27 cellular contexts compared by ENCODE assay signal in the genomic region with DNA sequence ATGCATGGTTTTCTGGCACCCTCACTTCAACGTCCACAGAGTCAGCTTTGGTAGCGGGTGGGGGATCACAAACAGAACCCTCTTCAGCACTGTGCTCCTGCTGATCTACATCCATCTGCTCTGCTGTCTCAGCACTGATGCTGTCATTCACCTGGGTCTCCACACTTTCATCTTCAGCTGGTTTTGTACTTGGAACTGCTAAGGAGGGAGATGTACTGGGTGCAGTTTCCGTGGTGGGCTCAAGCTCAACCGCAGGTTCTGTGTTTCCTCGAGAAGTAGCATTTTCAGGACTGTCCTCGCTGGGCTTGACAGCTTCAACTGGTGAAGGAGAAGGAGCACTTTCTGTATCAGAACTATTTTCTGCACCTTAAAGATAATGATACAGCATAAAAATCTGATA.
"Had no signal": no experiment of that assay in that cellular context is flagged by ENCODE, and none has a peak within 500 bp of the region (broad histone marks: within the 10 kb centered on the region; RNA-seq: fewer than 3 reads in every experiment).

No MANE protein-coding gene starts in this region.

- H3K27me3 Mint-ChIP-seq: activated CD4-positive, alpha-beta memory T cell treated with anti-CD3 and anti-CD28 coated beads, Interleukin-2, amount 10 ng/mL, durations not matched to agents 7 days and 5 days; activated naive CD4-positive, alpha-beta T cell treated with anti-CD3 and anti-CD28 coated beads, Interleukin-2, amount 10 ng/mL, durations not matched to agents 7 days and 5 days; brain; effector memory CD8-positive, alpha-beta T cell; natural killer cell treated with Interleukin-12 subunit alpha and Interleukin-12 subunit beta and Interleukin-15 and Interleukin-18, amount 100 ng/mL, for 72 hours; progenitor cell of endocrine pancreas; type B pancreatic cell had no signal

- H2AFZ ChIP-seq: hepatocyte had no signal

- ATAC-seq: activated T-cell treated with anti-CD3 and anti-CD28 coated beads, Interleukin-2, amount 50 U/mL, for 4 hours; effector memory CD8-positive, alpha-beta T cell; left lung; natural killer cell treated with Interleukin-12 subunit alpha and Interleukin-12 subunit beta and Interleukin-15 and Interleukin-18, amount 100 ng/mL, for 72 hours had no signal

- H3K4me1 ChIP-seq: colonic mucosa, left lung, sigmoid colon had no signal

- H3K27ac ChIP-seq: colonic mucosa, esophagus muscularis mucosa, hepatocyte, left lung, sigmoid colon, thoracic aorta had no signal

- H3K4me3 Mint-ChIP-seq: activated CD4-positive, alpha-beta memory T cell treated with anti-CD3 and anti-CD28 coated beads, Interleukin-2, amount 10 ng/mL, durations not matched to agents 7 days and 5 days; activated naive CD4-positive, alpha-beta T cell treated with anti-CD3 and anti-CD28 coated beads, Interleukin-2, amount 10 ng/mL, durations not matched to agents 7 days and 5 days; activated T-cell treated with anti-CD3 and anti-CD28 coated beads, Interleukin-2, amount 50 U/mL, for 4 hours; brain; effector memory CD8-positive, alpha-beta T cell; immature natural killer cell; natural killer cell treated with Interleukin-12 subunit alpha and Interleukin-12 subunit beta and Interleukin-15 and Interleukin-18, amount 100 ng/mL, for 72 hours; type B pancreatic cell had no signal

- H3K4me1 Mint-ChIP-seq: activated CD4-positive, alpha-beta memory T cell treated with anti-CD3 and anti-CD28 coated beads, Interleukin-2, amount 10 ng/mL, durations not matched to agents 7 days and 5 days; activated naive CD4-positive, alpha-beta T cell treated with anti-CD3 and anti-CD28 coated beads, Interleukin-2, amount 10 ng/mL, durations not matched to agents 7 days and 5 days had no signal

- H3K9me3 Mint-ChIP-seq: activated CD4-positive, alpha-beta memory T cell treated with anti-CD3 and anti-CD28 coated beads, Interleukin-2, amount 10 ng/mL, durations not matched to agents 7 days and 5 days; activated naive CD4-positive, alpha-beta T cell treated with anti-CD3 and anti-CD28 coated beads, Interleukin-2, amount 10 ng/mL, durations not matched to agents 7 days and 5 days; activated T-cell treated with anti-CD3 and anti-CD28 coated beads, Interleukin-2, amount 50 U/mL, for 4 hours; effector memory CD8-positive, alpha-beta T cell; natural killer cell treated with Interleukin-12 subunit alpha and Interleukin-12 subunit beta and Interleukin-15 and Interleukin-18, amount 100 ng/mL, for 72 hours; type B pancreatic cell had no signal

- H3K27me3 ChIP-seq: colonic mucosa, dorsolateral prefrontal cortex, esophagus muscularis mucosa, hepatocyte, left lung, sigmoid colon had no signal

- H3K27ac Mint-ChIP-seq: activated CD4-positive, alpha-beta memory T cell treated with anti-CD3 and anti-CD28 coated beads, Interleukin-2, amount 10 ng/mL, durations not matched to agents 7 days and 5 days; activated naive CD4-positive, alpha-beta T cell treated with anti-CD3 and anti-CD28 coated beads, Interleukin-2, amount 10 ng/mL, durations not matched to agents 7 days and 5 days; effector memory CD8-positive, alpha-beta T cell; natural killer cell treated with Interleukin-12 subunit alpha and Interleukin-12 subunit beta and Interleukin-15 and Interleukin-18, amount 100 ng/mL, for 72 hours; progenitor cell of endocrine pancreas; type B pancreatic cell had no signal

- DNase-seq: activated CD4-positive, alpha-beta memory T cell treated with anti-CD3 and anti-CD28 coated beads, Interleukin-2, amount 10 ng/mL, durations not matched to agents 7 days and 5 days; activated CD4-positive, alpha-beta T cell treated with anti-CD3 and anti-CD28 coated beads for 48 hours; activated CD4-positive, CD25-positive, alpha-beta regulatory T cell; activated effector memory CD4-positive, alpha-beta T cell treated with Interleukin-2 at 50 U/mL for 16 hours; activated naive CD4-positive, alpha-beta T cell treated with anti-CD3 and anti-CD28 coated beads, Interleukin-2, amount 10 ng/mL, durations not matched to agents 7 days and 5 days; activated T-cell treated with anti-CD3 and anti-CD28 coated beads, Interleukin-2, amount 50 U/mL, for 4 hours; aorta; colonic mucosa; effector memory CD8-positive, alpha-beta T cell; glutamatergic neuron; immature natural killer cell; left lung; retina; sigmoid colon; stimulated activated CD4-positive, alpha-beta T cell treated with anti-CD3 and anti-CD28 coated beads, Interleukin-15, amount 100 ng/mL, for 24 hours; stimulated activated CD8-positive, alpha-beta memory T cell treated with anti-CD3 and anti-CD28 coated beads, Interleukin-4, amount 100 ng/mL, for 48 hours; stimulated activated naive CD4-positive, alpha-beta T cell treated with Interleukin-2 at 50 U/mL for 16 hours had no signal

- H3K4me2 ChIP-seq: hepatocyte, smooth muscle cell had no signal

- H3K4me3 ChIP-seq: colonic mucosa, dorsolateral prefrontal cortex, esophagus muscularis mucosa, hepatocyte, left lung, lung, sigmoid colon, smooth muscle cell, thoracic aorta had no signal

- H3K9me3 ChIP-seq: colonic mucosa, esophagus muscularis mucosa, left lung, sigmoid colon, thoracic aorta had no signal
